In the genomic region with DNA sequence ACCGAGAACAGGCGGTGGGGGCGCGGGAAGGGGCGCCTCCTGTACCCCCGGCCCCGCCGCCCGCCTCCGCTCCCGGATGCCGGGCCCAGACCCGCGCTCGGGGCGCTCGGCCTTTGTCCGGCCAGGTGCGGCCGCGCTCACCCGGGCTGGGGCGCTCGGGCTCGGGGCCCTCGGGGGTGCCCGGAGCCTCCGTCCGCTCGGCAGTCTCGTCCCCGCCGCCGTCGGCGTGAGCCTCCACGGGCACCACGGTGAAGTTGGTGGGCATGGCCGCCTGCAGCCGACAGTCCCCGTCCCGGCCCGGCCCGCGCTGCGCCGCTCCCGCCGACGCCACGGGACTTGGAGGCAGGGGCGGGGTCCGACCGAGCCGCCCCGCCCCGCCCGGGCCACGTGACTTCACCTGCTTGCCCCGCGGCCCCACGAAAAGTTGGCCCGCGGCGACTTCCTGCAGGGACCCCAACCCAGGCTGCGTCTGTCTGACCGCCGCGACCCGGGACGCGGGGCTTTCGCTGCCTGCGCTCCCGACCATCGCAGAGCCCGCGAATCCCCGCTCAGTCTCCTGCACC, we compare ENCODE assay signal across 8 cellular contexts. TPM values are rescaled to one million over a fixed set of nuclear protein-coding genes. Genes with fewer than 3 reads are reported as not detected.
A peak's percentile ranks its signal among the peaks of the same experiment; 100 is the strongest.
DNase-seq lines count a peak whose midpoint lies in the region; ATAC-seq and TF ChIP-seq lines count a peak whose summit lies in the region.

A gene (minus strand): TSS at position 337 of the 563 bp plus-strand sequence. CDS start 72 bp downstream, at position 265.

- 2% methylated on average over 14 of the region's 79 CpGs for WGBS in suprapubic skin

- peak within 1 kb of the TSS; percentile 84 for H3K4me3 Mint-ChIP-seq in nephron progenitor cell

- no peak for TF ChIP-seq EP300 in suprapubic skin (IDR thresholded peaks at IDR 0.05)

- H3K36me3 ChIP-seq in suprapubic skin: no peaks in the 10 kb centered on the region

- H3K27me3 ChIP-seq in suprapubic skin: no peaks in the 10 kb centered on the region

- no peak within 1 kb of the TSS for H3K27ac Mint-ChIP-seq in nephron progenitor cell

- DNase-seq in GM10266 (ENCODE audit: extremely low spot score): peak; percentile 75
- DNase-seq in NCI-H510A treated with DMSO at 0.1 percent for 48 hours (lab: John Stamatoyannopoulos, UW): peak; percentile 79
- peak; percentile 75 to 83 for DNase-seq in activated T-cell treated with anti-CD3 and anti-CD28 coated beads, Interleukin-2, amount 50 U/mL, for 48 hours
- DNase-seq in fibroblast of mammary gland (ENCODE audit: low read depth): no peak
- peak; percentile 73 for DNase-seq in nephron progenitor cell
- DNase-seq in suprapubic skin (ENCODE audit: low spot score in 2 of 2): no peak
- DNase-seq in putamen (ENCODE audit: low spot score): no peak

- peaks cover 11% of the 10 kb centered on the region for H3K27me3 Mint-ChIP-seq in nephron progenitor cell (ENCODE audit: low read depth, poor library complexity)

- ATAC-seq in HG02642 (IDR thresholded peaks at IDR 0.05; ENCODE audit: poor library complexity, unreplicated experiment): peak; percentile 71

- peaks cover 34% of the 10 kb centered on the region for H3K4me1 ChIP-seq in suprapubic skin

- H3K36me3 Mint-ChIP-seq in nephron progenitor cell (ENCODE audit: low read depth): no peaks in the 10 kb centered on the region

- TF ChIP-seq CTCF in GM10266 (IDR thresholded peaks at IDR 0.05; ENCODE audit: control insufficient read depth, insufficient read depth, low read depth, missing control alignments) (no peak), fibroblast of mammary gland (conservative IDR thresholded peaks at IDR 0.05; ENCODE audit: control insufficient read depth, insufficient read depth, low read depth, low read length) (no peak), nephron progenitor cell (IDR thresholded peaks at IDR 0.05) (no peak), suprapubic skin (IDR thresholded peaks at IDR 0.05) (no peak)

- H3K9me3 Mint-ChIP-seq in nephron progenitor cell: no peaks in the 10 kb centered on the region

- H3K9me3 ChIP-seq in suprapubic skin: no peaks in the 10 kb centered on the region

- peak within 1 kb of the TSS; percentile 83 for H3K27ac ChIP-seq in suprapubic skin

- peaks cover 38% of the 10 kb centered on the region for H3K4me1 Mint-ChIP-seq in nephron progenitor cell

- H3K4me3 ChIP-seq in fibroblast of mammary gland (ENCODE audit: control insufficient read depth, low read depth, low read length) (peak within 1 kb of the TSS; percentile 33), suprapubic skin (peak within 1 kb of the TSS; percentile 85)

- TF ChIP-seq POLR2A in suprapubic skin (IDR thresholded peaks at IDR 0.05): peak; percentile 26 to 38

RNA-seq across cellular contexts. Expression of the gene that starts here (rescaled TPM):
- 10 to 100 TPM in 3 of 4 donors, 1 to 10 TPM in 1; 8.6 to 29.0 (median 21.5) TPM for total RNA-seq in suprapubic skin

Comparison
In these comparisons a context has a peak if more than half of its experiments do, and no peak if none do; other contexts are left out.
1. DNase-seq: peak in GM10266 (single experiment), NCI-H510A treated with DMSO at 0.1 percent for 48 hours (single experiment), activated T-cell treated with anti-CD3 and anti-CD28 coated beads, Interleukin-2, amount 50 U/mL, for 48 hours (2 of 2) and nephron progenitor cell (single experiment); none in fibroblast of mammary gland (single experiment), suprapubic skin (0 of 2) and putamen (single experiment).